ENCODE assay signal across 12 cellular contexts in genomic region chr10:75375828-75376227, GRCh38. TPM values are rescaled to one million over a fixed set of nuclear protein-coding genes. Genes with fewer than 3 reads are reported as not detected.
DNase-seq lines count a peak whose midpoint lies in the region; ATAC-seq and TF ChIP-seq lines count a peak whose summit lies in the region.
"Had no signal": no experiment of that assay in that cellular context is flagged by ENCODE, and none has a peak within 500 bp of the region (broad histone marks: within the 10 kb centered on the region; RNA-seq: fewer than 3 reads in every experiment).

No MANE protein-coding gene starts in this region.

- no peak overlapping the region for H3K27ac ChIP-seq in neuronal stem cell (replicated peaks; ENCODE audit: low read length)

- no peak overlapping the region for H2BK120ac ChIP-seq in neuronal stem cell (ENCODE audit: low read depth, low read length)

- no peak overlapping the region for H4K91ac ChIP-seq in neuronal stem cell (ENCODE audit: low read depth, low read length, poor library complexity)

- TF ChIP-seq POLR2A in GM18505 (IDR thresholded peaks at IDR 0.05; ENCODE audit: borderline replicate concordance, extremely low read depth, insufficient read depth, insufficient read length) = no peak

- H3K4ac ChIP-seq in neuronal stem cell (ENCODE audit: low read length) = no peak overlapping the region

- peaks cover 0 to 3% (median 0%) of the 10 kb centered on the region in 3 experiments for H3K27me3 ChIP-seq in neuronal stem cell (ENCODE audit: control insufficient read depth in 3 of 3, insufficient read depth in 3 of 3, low read depth in 1 of 3, low read length in 3 of 3)

- H3K9me3 ChIP-seq in neuronal stem cell (replicated peaks in 1 of 2; ENCODE audit: control insufficient read depth in 2 of 2, insufficient read depth in 1 of 2, low read depth in 1 of 2, low read length in 2 of 2) = no peaks in the 10 kb centered on the region

- no peak overlapping the region for H3K9ac ChIP-seq in neuronal stem cell (ENCODE audit: low read depth, low read length, poor library complexity)

- H3K4me2 ChIP-seq in neuronal stem cell (ENCODE audit: insufficient read depth, low read length, poor library complexity, severe bottlenecking) = no peak overlapping the region

- no CpG with 5 or more reads among the region's 2 CpGs for WGBS in neuronal stem cell (ENCODE audit: extremely low coverage in 2 of 2, insufficient read length in 2 of 2, insufficient replicate concordance in 1 of 2), 2 donors

- peaks cover 0 to 6% of the 10 kb centered on the region in 2 donors for H3K4me1 ChIP-seq in neuronal stem cell (ENCODE audit: control insufficient read depth in 2 of 2, insufficient read depth in 1 of 2, low read depth in 1 of 2, low read length in 2 of 2)

- no peak overlapping the region for H2AK5ac ChIP-seq in neuronal stem cell (ENCODE audit: low read depth, low read length)

- no peak overlapping the region for H2BK15ac ChIP-seq in neuronal stem cell (ENCODE audit: low read length)

- H3K23ac ChIP-seq in neuronal stem cell (ENCODE audit: low read depth, low read length, poor library complexity) = no peak overlapping the region

- H3K4me3 ChIP-seq in neuronal stem cell (ENCODE audit: low read length in 2 of 2) = no peak overlapping the region

- no peaks in the 10 kb centered on the region for H3K36me3 ChIP-seq in neuronal stem cell (replicated peaks in 1 of 2; ENCODE audit: control insufficient read depth in 2 of 2, insufficient read depth in 2 of 2, low read length in 2 of 2)

- H3K14ac ChIP-seq in neuronal stem cell (ENCODE audit: low read length) = no peak overlapping the region

- H4K8ac ChIP-seq in neuronal stem cell (ENCODE audit: low read depth, low read length) = no peak overlapping the region

- peak; percentile 97 for ATAC-seq in GM18505 (IDR thresholded peaks at IDR 0.05; ENCODE audit: unreplicated experiment)
- ATAC-seq in GM21717 (IDR thresholded peaks at IDR 0.05; ENCODE audit: unreplicated experiment) = peak; percentile 69
- peak; percentile 88 for ATAC-seq in HG03565 (IDR thresholded peaks at IDR 0.05; ENCODE audit: unreplicated experiment)
- ATAC-seq in left colon = peak; percentile 34
- ATAC-seq: activated naive CD4-positive, alpha-beta T cell treated with anti-CD3 and anti-CD28 coated beads, Interleukin-2, amount 50 U/mL, for 72 hours had no signal

- H3K18ac ChIP-seq in neuronal stem cell (ENCODE audit: low read length) = no peak overlapping the region

- H2BK12ac ChIP-seq in neuronal stem cell (ENCODE audit: low read length) = no peak overlapping the region

- DNase-seq in left colon (no peak), GDM1 (lab: John Stamatoyannopoulos, UW) (no peak), neuronal stem cell (ENCODE audit: low spot score) (no peak), GOT3 (lab: John Stamatoyannopoulos, UW) (no peak)
- no peak for DNase-seq in activated naive CD4-positive, alpha-beta T cell (lab: John Stamatoyannopoulos, UW)
- DNase-seq: endodermal cell; NCI-H2081; stimulated activated naive CD4-positive, alpha-beta T cell treated with Interleukin-2 at 50 U/mL for 16 hours had no signal

- no peaks in the 10 kb centered on the region for H3K79me1 ChIP-seq in neuronal stem cell (ENCODE audit: low read depth, low read length)

- no peak overlapping the region for H2AFZ ChIP-seq in neuronal stem cell (ENCODE audit: low read length)

- no peak overlapping the region for H2BK5ac ChIP-seq in neuronal stem cell (ENCODE audit: low read length)

- intact Hi-C loops in left colon (cut with DNase I, micrococcal nuclease) = no loop called here

RNA-seq across cellular contexts. Expression of gene ZNF503, which starts 25.7 kb away (rescaled TPM):
- 1 to 10 TPM; 3.8 to 9.9 TPM for total RNA-seq in left colon
- polyA plus RNA-seq in neuronal stem cell (2013, experiment 1 of 2) = 9.9 TPM
- 11.2 TPM for polyA plus RNA-seq in neuronal stem cell (2013, experiment 2 of 2)

RNA-seq across cellular contexts. Expression of gene LRMDA, which starts 55.6 kb away (rescaled TPM):
- total RNA-seq in left colon = 10 to 100 TPM in 1 of 2 donors, 1 to 10 TPM in 1; 8.1 to 10.6 TPM
- 0.22 TPM for polyA plus RNA-seq in neuronal stem cell (2013, experiment 1 of 2)
- polyA plus RNA-seq in neuronal stem cell (2013, experiment 2 of 2) = 0.15 TPM
- total RNA-seq: activated naive CD4-positive, alpha-beta T cell treated with anti-CD3 and anti-CD28 coated beads, Interleukin-2, amount 50 U/mL, for 72 hours had no signal

Comparison
In these comparisons a context has a peak if more than half of its experiments do, and no peak if none do; other contexts are left out.
1. ATAC-seq: peak in every context shown above with its lines; median percentile 97 in GM18505; 88 in HG03565; 69 in GM21717; 34 in left colon.